In genomic region chr4:145218251-145218650, GRCh38 we compare ENCODE assay signal across 11 cellular contexts. TPM values are rescaled to one million over a fixed set of nuclear protein-coding genes. Genes with fewer than 3 reads are reported as not detected.
DNase-seq lines count a peak whose midpoint lies in the region; ATAC-seq and TF ChIP-seq lines count a peak whose summit lies in the region.
"Had no signal": no experiment of that assay in that cellular context is flagged by ENCODE, and none has a peak within 500 bp of the region (broad histone marks: within the 10 kb centered on the region; RNA-seq: fewer than 3 reads in every experiment).

No MANE protein-coding gene starts in this region.

- H3K36me3 Mint-ChIP-seq in activated naive CD4-positive, alpha-beta T cell treated with anti-CD3 and anti-CD28 coated beads, Interleukin-2, amount 50 U/mL, for 72 hours = no peaks in the 10 kb centered on the region

- no peak for TF ChIP-seq CTCF in GM12865 (IDR thresholded peaks at IDR 0.05; ENCODE audit: insufficient read depth, low read depth, low read length, missing control alignments)

- H3K27ac Mint-ChIP-seq in activated naive CD4-positive, alpha-beta T cell treated with anti-CD3 and anti-CD28 coated beads, Interleukin-2, amount 50 U/mL, for 72 hours = no peak overlapping the region
- H3K27ac Mint-ChIP-seq: B cell had no signal

- peak; percentile 95 for ATAC-seq in GM19455 (IDR thresholded peaks at IDR 0.05; ENCODE audit: unreplicated experiment)
- peak; percentile 86 for ATAC-seq in HG03025 (IDR thresholded peaks at IDR 0.05; ENCODE audit: low FRiP score, unreplicated experiment)
- no peak for ATAC-seq in activated naive CD4-positive, alpha-beta T cell treated with anti-CD3 and anti-CD28 coated beads, Interleukin-2, amount 50 U/mL, for 72 hours

- intact Hi-C loops in posterior cingulate gyrus (cut with DNase I) = no loop called here

- no peaks in the 10 kb centered on the region for H3K9me3 Mint-ChIP-seq in activated naive CD4-positive, alpha-beta T cell treated with anti-CD3 and anti-CD28 coated beads, Interleukin-2, amount 50 U/mL, for 72 hours

- TF ChIP-seq POLR2A in Raji (IDR thresholded peaks at IDR 0.05; ENCODE audit: insufficient read depth, low read depth, low read length) = peak; percentile 48; the same call in 1 of the 2 replicates

- DNase-seq in GM12865 (ENCODE audit: low read depth) (peak; percentile 76), posterior cingulate gyrus (no peak), NCI-H1105 (lab: John Stamatoyannopoulos, UW) (no peak), cerebellum (ENCODE audit: low spot score) (no peak)
- no peak for DNase-seq in activated naive CD4-positive, alpha-beta T cell treated with anti-CD3 and anti-CD28 coated beads, Interleukin-2, amount 50 U/mL, for 72 hours (ENCODE audit: low spot score in 2 of 2)
- DNase-seq: brain microvascular endothelial cell, NCI-H1105 treated with DMSO at 0.1 percent for 48 hours had no signal

- peak overlapping the region; percentile 6; the same call in 1 of the 2 replicates for H3K4me3 ChIP-seq in GM12865 (ENCODE audit: low read depth, low read length)

RNA-seq across cellular contexts. Expression of gene OTUD4, which starts 37.9 kb away (rescaled TPM):
- 42.6 TPM for total RNA-seq in cerebellum
- total RNA-seq in activated naive CD4-positive, alpha-beta T cell treated with anti-CD3 and anti-CD28 coated beads, Interleukin-2, amount 50 U/mL, for 72 hours = 10 to 100 TPM; 39.6 to 47.9 TPM

Comparison
In these comparisons a context has a peak if more than half of its experiments do, and no peak if none do; other contexts are left out.
1. ATAC-seq: peak in GM19455 (single experiment) and HG03025 (single experiment); none in activated naive CD4-positive, alpha-beta T cell treated with anti-CD3 and anti-CD28 coated beads, Interleukin-2, amount 50 U/mL, for 72 hours (0 of 2).